8 cellular contexts compared by ENCODE assay signal in genomic region chr15:77944002-77944867, GRCh38.
A peak's percentile ranks its signal among the peaks of the same experiment; 100 is the strongest.
DNase-seq lines count a peak whose midpoint lies in the region; ATAC-seq and TF ChIP-seq lines count a peak whose summit lies in the region.

No MANE protein-coding gene starts in this region.

- no peak for TF ChIP-seq POLR2A in suprapubic skin (IDR thresholded peaks at IDR 0.05)

- 14% methylated on average over 33 of the region's 45 CpGs for WGBS in suprapubic skin

- DNase-seq in BE2C (peak; percentile 85), NCI-H446 treated with DMSO at 0.1 percent for 48 hours (lab: John Stamatoyannopoulos, UW) (peak; percentile 1), foreskin keratinocyte (peak in 1 of 2 donors; percentile 54), suprapubic skin (ENCODE audit: low spot score in 2 of 2) (peak; percentile 90 to 96), NCI-H510A treated with DMSO at 0.1 percent for 48 hours (lab: John Stamatoyannopoulos, UW) (no peak)
- peak; percentile 82 for DNase-seq in activated naive CD4-positive, alpha-beta T cell treated with anti-CD3 and anti-CD28 coated beads for 36 hours
- DNase-seq in natural killer cell treated with Interleukin-12 subunit alpha and Interleukin-12 subunit beta and Interleukin-15 and Interleukin-18, amount 100 ng/mL, for 72 hours (ENCODE audit: low spot score), result peak; percentile 81

- ATAC-seq in GM19467 (IDR thresholded peaks at IDR 0.05; ENCODE audit: unreplicated experiment) (peak; percentile 72), foreskin keratinocyte (peak; percentile 57)
- peak; percentile 51 to 87 for ATAC-seq in natural killer cell treated with Interleukin-12 subunit alpha and Interleukin-12 subunit beta and Interleukin-15 and Interleukin-18, amount 100 ng/mL, for 72 hours

- H3K27ac ChIP-seq in foreskin keratinocyte (no peak overlapping the region), suprapubic skin (peak overlapping the region; percentile 79)

- TF ChIP-seq CTCF in BE2C (IDR thresholded peaks at IDR 0.05; ENCODE audit: low read depth, low read length) (no peak), foreskin keratinocyte (conservative IDR thresholded peaks at IDR 0.05) (no peak), suprapubic skin (IDR thresholded peaks at IDR 0.05) (no peak)

- intact Hi-C loops in activated naive CD4-positive, alpha-beta T cell treated with anti-CD3 and anti-CD28 coated beads for 36 hours (cut with micrococcal nuclease), result loop anchor here (1.0 kb wide), 1 partner anchor 34 kb away; no protein-coding TSS in a partner anchor

- H3K4me1 Mint-ChIP-seq in activated naive CD4-positive, alpha-beta T cell treated with anti-CD3 and anti-CD28 coated beads for 36 hours (ENCODE audit: low read depth), result peaks cover 9% of the 10 kb centered on the region
- peaks cover 0 to 6% of the 10 kb centered on the region in 2 donors for H3K4me1 Mint-ChIP-seq in natural killer cell treated with Interleukin-12 subunit alpha and Interleukin-12 subunit beta and Interleukin-15 and Interleukin-18, amount 100 ng/mL, for 72 hours (ENCODE audit: low read depth in 2 of 2)

- H3K4me1 ChIP-seq in BE2C, result no peaks in the 10 kb centered on the region
- H3K4me1 ChIP-seq in foreskin keratinocyte, result no peaks in the 10 kb centered on the region
- peaks cover 12% of the 10 kb centered on the region for H3K4me1 ChIP-seq in suprapubic skin

- peak overlapping the region; percentile 69 for H3K4me3 Mint-ChIP-seq in activated naive CD4-positive, alpha-beta T cell treated with anti-CD3 and anti-CD28 coated beads for 36 hours
- no peak overlapping the region for H3K4me3 Mint-ChIP-seq in natural killer cell treated with Interleukin-12 subunit alpha and Interleukin-12 subunit beta and Interleukin-15 and Interleukin-18, amount 100 ng/mL, for 72 hours

- H3K27me3 Mint-ChIP-seq in activated naive CD4-positive, alpha-beta T cell treated with anti-CD3 and anti-CD28 coated beads for 36 hours (ENCODE audit: low read depth), result no peaks in the 10 kb centered on the region
- peaks cover 4 to 18% of the 10 kb centered on the region in 2 donors for H3K27me3 Mint-ChIP-seq in natural killer cell treated with Interleukin-12 subunit alpha and Interleukin-12 subunit beta and Interleukin-15 and Interleukin-18, amount 100 ng/mL, for 72 hours

- no peak for TF ChIP-seq EP300 in suprapubic skin (IDR thresholded peaks at IDR 0.05)

- H3K27ac Mint-ChIP-seq in activated naive CD4-positive, alpha-beta T cell treated with anti-CD3 and anti-CD28 coated beads for 36 hours, result peak overlapping the region; percentile 59
- H3K27ac Mint-ChIP-seq in natural killer cell treated with Interleukin-12 subunit alpha and Interleukin-12 subunit beta and Interleukin-15 and Interleukin-18, amount 100 ng/mL, for 72 hours, result peak overlapping the region in 1 of 2 donors; percentile 78

- H3K27me3 ChIP-seq in BE2C, result no peaks in the 10 kb centered on the region
- H3K27me3 ChIP-seq in foreskin keratinocyte, result peaks cover 2% of the 10 kb centered on the region
- H3K27me3 ChIP-seq in suprapubic skin, result no peaks in the 10 kb centered on the region

- H3K36me3 ChIP-seq in BE2C (no peaks in the 10 kb centered on the region), suprapubic skin (no peaks in the 10 kb centered on the region)

- no peaks in the 10 kb centered on the region for H3K9me3 ChIP-seq in BE2C
- no peaks in the 10 kb centered on the region for H3K9me3 ChIP-seq in suprapubic skin

- H3K9me3 Mint-ChIP-seq in activated naive CD4-positive, alpha-beta T cell treated with anti-CD3 and anti-CD28 coated beads for 36 hours, result no peaks in the 10 kb centered on the region
- H3K9me3 Mint-ChIP-seq in natural killer cell treated with Interleukin-12 subunit alpha and Interleukin-12 subunit beta and Interleukin-15 and Interleukin-18, amount 100 ng/mL, for 72 hours, result no peaks in the 10 kb centered on the region

- CTCF ChIA-PET in activated naive CD4-positive, alpha-beta T cell treated with anti-CD3 and anti-CD28 coated beads for 36 hours (lab: Charles Lee), result interaction anchor here (0.6 to 1.7 kb wide), 2 partner anchors 34 to 636 kb away, joined by 3 to 4 read pairs; no protein-coding TSS in a partner anchor

- peak overlapping the region; percentile 46 for H3K4me3 ChIP-seq in BE2C (ENCODE audit: low read depth, low read length)
- H3K4me3 ChIP-seq in suprapubic skin, result peak overlapping the region; percentile 52

- no peaks in the 10 kb centered on the region for H3K36me3 Mint-ChIP-seq in activated naive CD4-positive, alpha-beta T cell treated with anti-CD3 and anti-CD28 coated beads for 36 hours (ENCODE audit: low read depth)
- H3K36me3 Mint-ChIP-seq in natural killer cell treated with Interleukin-12 subunit alpha and Interleukin-12 subunit beta and Interleukin-15 and Interleukin-18, amount 100 ng/mL, for 72 hours, result no peaks in the 10 kb centered on the region
